11 cellular contexts compared by ENCODE assay signal in genomic region chr6:49980898-49981297, GRCh38. TPM values are rescaled to one million over a fixed set of nuclear protein-coding genes. Genes with fewer than 3 reads are reported as not detected.
DNase-seq lines count a peak whose midpoint lies in the region; ATAC-seq and TF ChIP-seq lines count a peak whose summit lies in the region.
"Had no signal": no experiment of that assay in that cellular context is flagged by ENCODE, and none has a peak within 500 bp of the region (broad histone marks: within the 10 kb centered on the region; RNA-seq: fewer than 3 reads in every experiment).

No MANE protein-coding gene starts in this region.

- H3K4me3 ChIP-seq in esophagus squamous epithelium: no peak overlapping the region
- no peak overlapping the region for H3K4me3 ChIP-seq in lower leg skin (ENCODE audit: low read depth, poor library complexity, severe bottlenecking)
- H3K4me3 ChIP-seq: right atrium auricular region had no signal

- ATAC-seq in GM18502 (IDR thresholded peaks at IDR 0.05; ENCODE audit: poor library complexity, unreplicated experiment) (peak; percentile 67), GM21576 (IDR thresholded peaks at IDR 0.05; ENCODE audit: unreplicated experiment) (peak; percentile 47), HG03469 (IDR thresholded peaks at IDR 0.05; ENCODE audit: unreplicated experiment) (peak; percentile 72)

- TF ChIP-seq POLR2A in esophagus squamous epithelium (IDR thresholded peaks at IDR 0.05) (no peak), lower leg skin (IDR thresholded peaks at IDR 0.05) (no peak)

- TF ChIP-seq CTCF in esophagus squamous epithelium (IDR thresholded peaks at IDR 0.05): no peak
- TF ChIP-seq CTCF in lower leg skin (IDR thresholded peaks at IDR 0.05): no peak

- intact Hi-C loops in esophagus squamous epithelium (cut with DNase I): no loop called here
- intact Hi-C loops in lower leg skin (cut with DNase I; ENCODE audit: low total_unique reads): no loop called here

- H3K27ac ChIP-seq in esophagus squamous epithelium: no peak overlapping the region
- H3K27ac ChIP-seq: right atrium auricular region had no signal

- no peaks in the 10 kb centered on the region for H3K27me3 ChIP-seq in esophagus squamous epithelium
- H3K27me3 ChIP-seq: right atrium auricular region had no signal

- peak; percentile 5 for DNase-seq in fibroblast of gingiva (ENCODE audit: low read depth)
- DNase-seq in esophagus squamous epithelium (lab: John Stamatoyannopoulos, UW): no peak
- DNase-seq in NCI-H82 (lab: John Stamatoyannopoulos, UW): no peak
- no peak for DNase-seq in NCI-H2227 (lab: John Stamatoyannopoulos, UW; ENCODE audit: unreplicated experiment)
- no peak for DNase-seq in lower leg skin (ENCODE audit: low spot score in 2 of 2)
- DNase-seq: NCI-H526 had no signal

- H3K4me1 ChIP-seq in esophagus squamous epithelium: no peaks in the 10 kb centered on the region
- H3K4me1 ChIP-seq: right atrium auricular region had no signal

- 34 to 58% methylated on average over 1 of the region's 1 CpG for WGBS in esophagus squamous epithelium, 2 donors
- 39 to 55% methylated on average over 1 of the region's 1 CpG for WGBS in lower leg skin, 2 donors

- no peaks in the 10 kb centered on the region for H3K9me3 ChIP-seq in esophagus squamous epithelium
- H3K9me3 ChIP-seq: right atrium auricular region had no signal

- H3K36me3 ChIP-seq in esophagus squamous epithelium: no peaks in the 10 kb centered on the region
- H3K36me3 ChIP-seq: right atrium auricular region had no signal

RNA-seq across cellular contexts. Expression of gene DEFB113, which starts 11.5 kb away (rescaled TPM):
- total RNA-seq in esophagus squamous epithelium (not detected), lower leg skin (not detected)
- total RNA-seq: glomerular endothelial cell, right atrium auricular region had no signal

RNA-seq across cellular contexts. Expression of gene DEFB114, which starts 16.9 kb away (rescaled TPM):
- total RNA-seq in esophagus squamous epithelium (not detected), lower leg skin (not detected)
- total RNA-seq: glomerular endothelial cell, right atrium auricular region had no signal

RNA-seq across cellular contexts. Expression of gene DEFB110, which starts 40.9 kb away (rescaled TPM):
- total RNA-seq in esophagus squamous epithelium: not detected
- not detected for total RNA-seq in lower leg skin
- total RNA-seq: glomerular endothelial cell, right atrium auricular region had no signal
